13 cellular contexts compared by ENCODE assay signal in the genomic region with DNA sequence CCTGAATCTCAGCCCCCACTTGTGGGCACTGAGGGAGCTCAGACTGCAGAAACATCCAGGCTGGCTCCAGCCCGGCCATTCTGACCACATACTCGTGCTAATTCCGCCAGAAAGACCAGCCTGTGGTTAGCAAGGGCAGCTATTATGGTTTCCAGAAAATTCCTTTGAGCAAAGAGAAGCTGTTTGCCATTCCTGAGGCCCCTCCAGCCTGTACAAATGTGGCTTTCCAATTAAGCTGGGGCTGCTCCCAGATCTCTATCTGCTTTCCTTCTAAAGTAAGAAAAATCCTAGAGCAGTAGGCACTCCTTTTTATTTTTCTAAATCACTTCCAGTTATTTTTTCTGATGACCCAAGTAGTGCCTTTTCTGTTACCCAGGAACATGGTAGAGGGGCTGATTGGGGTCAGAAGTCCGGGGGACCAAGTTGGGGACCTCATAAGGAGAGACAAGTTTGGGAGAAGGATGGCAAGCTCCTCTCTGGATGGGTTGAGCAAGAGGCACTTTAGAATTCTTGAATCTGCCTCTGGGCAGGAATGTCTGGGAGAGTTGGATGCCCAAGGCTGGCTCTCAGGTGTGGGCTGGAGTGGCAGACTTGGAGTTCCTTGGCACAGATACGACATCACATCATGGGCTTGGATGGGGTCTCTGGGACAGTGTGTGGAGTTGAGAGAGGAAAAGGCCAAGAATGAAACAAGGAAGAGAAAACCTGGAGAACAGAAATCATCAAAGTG.
DNase-seq lines count a peak whose midpoint lies in the region; ATAC-seq and TF ChIP-seq lines count a peak whose summit lies in the region.
"Had no signal": no experiment of that assay in that cellular context is flagged by ENCODE, and none has a peak within 500 bp of the region (broad histone marks: within the 10 kb centered on the region; RNA-seq: fewer than 3 reads in every experiment).

No MANE protein-coding gene starts in this region.

- H3K27me3 Mint-ChIP-seq in nephron progenitor cell (ENCODE audit: low read depth, poor library complexity): peaks cover 24% of the 10 kb centered on the region

- ATAC-seq in sciatic nerve (peak; percentile 29), HG02571 (IDR thresholded peaks at IDR 0.05; ENCODE audit: unreplicated experiment) (no peak)

- no peak overlapping the region for H3K4me2 ChIP-seq in fibroblast of lung (ENCODE audit: extremely low read depth, insufficient read depth, low read length)

- H3K9ac ChIP-seq in fibroblast of lung (ENCODE audit: insufficient read depth, low read length): no peak overlapping the region

- peaks cover 11% of the 10 kb centered on the region for H3K9me3 Mint-ChIP-seq in nephron progenitor cell

- no peak overlapping the region for H2AFZ ChIP-seq in fibroblast of lung (ENCODE audit: low read length)

- H4K20me1 ChIP-seq in fibroblast of lung (ENCODE audit: control insufficient read depth, extremely low read depth, insufficient read depth, low read length): no peaks in the 10 kb centered on the region

- H3K36me3 ChIP-seq in SJCRH30 (no peaks in the 10 kb centered on the region), fibroblast of lung (ENCODE audit: control insufficient read depth, insufficient read depth, low read length) (no peaks in the 10 kb centered on the region)
- H3K36me3 ChIP-seq: SJSA1, stomach had no signal

- intact Hi-C loops in sciatic nerve (cut with DNase I): no loop called here

- H3K4me1 ChIP-seq in SJCRH30 (peaks cover 8% of the 10 kb centered on the region; the same call in 1 of the 2 replicates), fibroblast of lung (ENCODE audit: control insufficient read depth, extremely low read depth, insufficient read depth, low read length) (no peaks in the 10 kb centered on the region)

- DNase-seq in Daoy (ENCODE audit: low read depth) (peak; percentile 90), SJCRH30 (peak; percentile 34 to 55), fibroblast of lung (ENCODE audit: low read depth in 2 of 2) (peak; percentile 8 to 95), sciatic nerve (ENCODE audit: low spot score) (no peak), nephron progenitor cell (no peak), T-helper 2 cell (no peak)
- DNase-seq in activated effector memory CD4-positive, alpha-beta T cell treated with Interleukin-2 at 50 U/mL for 16 hours: no peak
- DNase-seq: activated CD4-positive, alpha-beta T cell treated with anti-CD3 and anti-CD28 coated beads for 1 hour; GDM1; NCI-H524 treated with DMSO at 0.1 percent for 48 hours; stomach had no signal

- H3K36me3 Mint-ChIP-seq in nephron progenitor cell (ENCODE audit: low read depth): peaks cover 6% of the 10 kb centered on the region

- H3K4me3 ChIP-seq in SJCRH30 (no peak overlapping the region), fibroblast of lung (replicated peaks in 1 of 4; ENCODE audit: control extremely low read depth in 1 of 4, insufficient read depth in 1 of 4, low read depth in 3 of 4, low read length in 4 of 4) (no peak overlapping the region)
- H3K4me3 ChIP-seq: SJSA1, stomach had no signal

- TF ChIP-seq CTCF in fibroblast of lung (conservative IDR thresholded peaks at IDR 0.05 in 1 of 2, IDR thresholded peaks at IDR 0.05 in 1 of 2; ENCODE audit: low read depth in 1 of 2, low read length in 2 of 2): no peak
- TF ChIP-seq CTCF in nephron progenitor cell (IDR thresholded peaks at IDR 0.05): no peak

- H3K4me3 Mint-ChIP-seq in nephron progenitor cell: no peak overlapping the region

- H3K4me1 Mint-ChIP-seq in nephron progenitor cell: peaks cover 21% of the 10 kb centered on the region

- H3K27ac ChIP-seq in SJCRH30 (no peak overlapping the region), fibroblast of lung (ENCODE audit: insufficient read depth, low read length) (no peak overlapping the region)
- H3K27ac ChIP-seq: SJSA1, stomach had no signal

- peaks cover 6% of the 10 kb centered on the region; the same call in 1 of the 2 replicates for H3K9me3 ChIP-seq in SJCRH30 (replicated peaks)
- H3K9me3 ChIP-seq in fibroblast of lung (ENCODE audit: control insufficient read depth, insufficient read depth, low read depth, low read length): no peaks in the 10 kb centered on the region

- no peak overlapping the region for H3K27ac Mint-ChIP-seq in nephron progenitor cell

- H3K27me3 ChIP-seq in SJCRH30 (no peaks in the 10 kb centered on the region), fibroblast of lung (ENCODE audit: control insufficient read depth, insufficient read depth, low read length) (no peaks in the 10 kb centered on the region)

- H3K79me2 ChIP-seq in fibroblast of lung (ENCODE audit: control insufficient read depth, insufficient read depth, low read length): no peaks in the 10 kb centered on the region

Comparison
In these comparisons a context has a peak if more than half of its experiments do, and no peak if none do; other contexts are left out.
1. DNase-seq: peak in Daoy (single experiment), SJCRH30 (2 of 2) and fibroblast of lung (2 of 2); none in sciatic nerve (single experiment), nephron progenitor cell (single experiment), T-helper 2 cell (0 of 5) and activated effector memory CD4-positive, alpha-beta T cell treated with Interleukin-2 at 50 U/mL for 16 hours (single experiment).